In genomic region chr4:3347871-3348270, GRCh38 we compare ENCODE assay signal across 25 cellular contexts.
"Had no signal": no experiment of that assay in that cellular context is flagged by ENCODE, and none has a peak within 500 bp of the region (broad histone marks: within the 10 kb centered on the region; RNA-seq: fewer than 3 reads in every experiment).

No MANE protein-coding gene starts in this region.

- DNase-seq: dermis blood vessel endothelial cell; dorsolateral prefrontal cortex; effector CD4-positive, alpha-beta T cell; effector memory CD4-positive, alpha-beta T cell; endodermal cell; foreskin keratinocyte; hypothalamus; immature natural killer cell; islet precursor cell; kidney; kidney glomerular epithelial cell; left colon; left lung; left ventricle myocardium superior; lower lobe of right lung; mesenchymal stem cell; mucosa of descending colon; naive B cell; naive thymus-derived CD8-positive, alpha-beta T cell had no signal

- H3K27me3 ChIP-seq: dorsolateral prefrontal cortex, esophagus muscularis mucosa, foreskin keratinocyte, gastroesophageal sphincter, heart left ventricle, hepatocyte, left lung had no signal

- FAIRE-seq: kidney had no signal

- H3K27me3 Mint-ChIP-seq: naive B cell had no signal

- H3K36me3 ChIP-seq: left lung, lower lobe of right lung had no signal

- H3K9me3 Mint-ChIP-seq: mesothelial cell of epicardium had no signal

- ATAC-seq: foreskin keratinocyte; gastroesophageal sphincter; heart left ventricle; left colon; left lung; left ventricle myocardium superior; lower lobe of right lung; mucosa of descending colon; naive thymus-derived CD8-positive, alpha-beta T cell had no signal

- H3K4me1 ChIP-seq: foreskin keratinocyte had no signal

- H3K27ac Mint-ChIP-seq: endodermal cell, immature natural killer cell, mesothelial cell of epicardium had no signal

- H3K4me3 ChIP-seq: coronary artery, dorsolateral prefrontal cortex, esophagus muscularis mucosa, gastroesophageal sphincter, heart left ventricle, hepatocyte, left lung, lower lobe of right lung, mucosa of descending colon had no signal

- H3K27ac ChIP-seq: coronary artery, dorsolateral prefrontal cortex, esophagus muscularis mucosa, foreskin keratinocyte, gastroesophageal sphincter, heart left ventricle, hepatocyte, left lung, lower lobe of right lung had no signal

- H3K9me3 ChIP-seq: esophagus muscularis mucosa, gastroesophageal sphincter, lower lobe of right lung, mucosa of descending colon had no signal

- H3K4me3 Mint-ChIP-seq: endodermal cell; immature natural killer cell; mesothelial cell of epicardium; naive B cell; naive thymus-derived CD8-positive, alpha-beta T cell had no signal
